1 cellular context compared by ENCODE assay signal in genomic region chr15:60760646-60761504, GRCh38.
A peak's percentile ranks its signal among the peaks of the same experiment; 100 is the strongest.
TF ChIP-seq lines count a peak whose summit lies in the region.

No MANE protein-coding gene starts in this region.

TF ChIP-seq in HEK293, 187 proteins besides CTCF, POLR2A, EP300 and RAD21 (continued from another document):
- TF ChIP-seq PRDM6 (tag by site-specific recombination; IDR thresholded peaks at IDR 0.05) = peak; percentile 54; the same call in 1 of the 2 replicates
- TF ChIP-seq ZSCAN4 (tag by site-specific recombination; IDR thresholded peaks at IDR 0.05) = peak; percentile 29; the same call in 1 of the 2 replicates
- 0 out of 2 replicates have a peak, but pooled peaks have one; percentile 14 for TF ChIP-seq ZXDB (tag by site-specific recombination; IDR thresholded peaks at IDR 0.05)
